12 cellular contexts compared by ENCODE assay signal in genomic region chr7:29177963-29178612, GRCh38. TPM values are rescaled to one million over a fixed set of nuclear protein-coding genes. Genes with fewer than 3 reads are reported as not detected.
DNase-seq lines count a peak whose midpoint lies in the region; FAIRE-seq and TF ChIP-seq lines count a peak whose summit lies in the region.
"Had no signal": no experiment of that assay in that cellular context is flagged by ENCODE, and none has a peak within 500 bp of the region (broad histone marks: within the 10 kb centered on the region; RNA-seq: fewer than 3 reads in every experiment).

No MANE protein-coding gene starts in this region.

- no peaks in the 10 kb centered on the region for H3K27me3 ChIP-seq in HAP-1 (ENCODE audit: low read depth)

- no peak overlapping the region for H3K9ac ChIP-seq in kidney (ENCODE audit: low read length in 2 of 2)

- in situ Hi-C loops in G401 (cut with HindIII; ENCODE audit: low sequenced_read_pairs) (no loop called here), HAP-1 (cut with MboI; ENCODE audit: low sequenced_read_pairs) (no loop called here)

- intact Hi-C loops in kidney (cut with DNase I), result no loop called here

- no peak for TF ChIP-seq CTCF in kidney (IDR thresholded peaks at IDR 0.05; ENCODE audit: borderline replicate concordance, extremely low read depth, insufficient read depth)

- H3K36me3 ChIP-seq in kidney (ENCODE audit: control insufficient read depth in 1 of 2, insufficient read depth in 2 of 2, low read length in 2 of 2) (no peaks in the 10 kb centered on the region), HAP-1 (replicated peaks) (no peaks in the 10 kb centered on the region)
- H3K36me3 ChIP-seq: neutrophil had no signal

- no peak overlapping the region for H3K4me3 ChIP-seq in kidney (ENCODE audit: low read length in 2 of 2)
- H3K4me3 ChIP-seq in HAP-1, result no peak overlapping the region

- DNase-seq in SIG-M5 treated with dmso at 0.1 percent for 504 hours (lab: John Stamatoyannopoulos, UW; ENCODE audit: unreplicated experiment) (peak; percentile 49), SIG-M5 (lab: John Stamatoyannopoulos, UW) (no peak), amniotic epithelial cell (ENCODE audit: low read depth) (peak; percentile 31), kidney (peak; percentile 74), superior temporal gyrus (ENCODE audit: extremely low spot score) (peak; percentile 35), G401 (ENCODE audit: low spot score) (no peak), HAP-1 (ENCODE audit: low spot score in 2 of 2) (no peak), OCI-M1 (lab: John Stamatoyannopoulos, UW) (no peak)
- DNase-seq: NCI-H187, T1000 had no signal

- H3K4me1 ChIP-seq in kidney (ENCODE audit: control insufficient read depth in 1 of 2, insufficient read depth in 1 of 2, low read depth in 1 of 2, low read length in 2 of 2), result peaks cover 0 to 3% of the 10 kb centered on the region in 2 donors
- H3K4me1 ChIP-seq in HAP-1, result no peaks in the 10 kb centered on the region

- peak overlapping the region; percentile 29 to 61 for H3K27ac ChIP-seq in kidney (ENCODE audit: low read depth in 2 of 2, low read length in 2 of 2)
- H3K27ac ChIP-seq: 22Rv1, neutrophil had no signal

- no peaks in the 10 kb centered on the region for H3K9me3 ChIP-seq in kidney (ENCODE audit: control insufficient read depth in 1 of 2, low read length in 2 of 2)
- H3K9me3 ChIP-seq in HAP-1, result no peaks in the 10 kb centered on the region
- H3K9me3 ChIP-seq: neutrophil had no signal

- no peak for FAIRE-seq in kidney (lab: Jason Lieb, UNC)

RNA-seq across cellular contexts. Expression of gene CHN2, which starts 16.5 kb away (rescaled TPM):
- 22.5 TPM for total RNA-seq in kidney
- 7.4 TPM for polyA plus RNA-seq in kidney (ENCODE audit: insufficient read depth, low read depth, low replicate concordance)
- not detected in 2 replicates for total RNA-seq in G401 (2014; rRNA removed; shearing (Covaris generic))

RNA-seq across cellular contexts. Expression of gene CPVL, which starts 31.8 kb away (rescaled TPM):
- total RNA-seq in kidney, result 133 TPM
- polyA plus RNA-seq in kidney (ENCODE audit: insufficient read depth, low read depth, low replicate concordance), result 104 TPM
- total RNA-seq in G401 (2014; rRNA removed; shearing (Covaris generic)), result not detected in 2 replicates

Comparison
In these comparisons a context has a peak if more than half of its experiments do, and no peak if none do; other contexts are left out.
1. DNase-seq: peak in SIG-M5 treated with dmso at 0.1 percent for 504 hours (single experiment), amniotic epithelial cell (single experiment), kidney (single experiment) and superior temporal gyrus (single experiment); none in SIG-M5 (single experiment), G401 (single experiment), HAP-1 (0 of 2) and OCI-M1 (single experiment).
2. RNA of gene CHN2, which starts 16.5 kb away (total RNA-seq): 22.5 TPM in kidney (single experiment); not detected in G401; every median in the first group is over 10 times any median in the second.
3. RNA of gene CPVL, which starts 31.8 kb away (total RNA-seq): 133 TPM in kidney (single experiment); not detected in G401; every median in the first group is over 100 times any median in the second.